In the genomic region with DNA sequence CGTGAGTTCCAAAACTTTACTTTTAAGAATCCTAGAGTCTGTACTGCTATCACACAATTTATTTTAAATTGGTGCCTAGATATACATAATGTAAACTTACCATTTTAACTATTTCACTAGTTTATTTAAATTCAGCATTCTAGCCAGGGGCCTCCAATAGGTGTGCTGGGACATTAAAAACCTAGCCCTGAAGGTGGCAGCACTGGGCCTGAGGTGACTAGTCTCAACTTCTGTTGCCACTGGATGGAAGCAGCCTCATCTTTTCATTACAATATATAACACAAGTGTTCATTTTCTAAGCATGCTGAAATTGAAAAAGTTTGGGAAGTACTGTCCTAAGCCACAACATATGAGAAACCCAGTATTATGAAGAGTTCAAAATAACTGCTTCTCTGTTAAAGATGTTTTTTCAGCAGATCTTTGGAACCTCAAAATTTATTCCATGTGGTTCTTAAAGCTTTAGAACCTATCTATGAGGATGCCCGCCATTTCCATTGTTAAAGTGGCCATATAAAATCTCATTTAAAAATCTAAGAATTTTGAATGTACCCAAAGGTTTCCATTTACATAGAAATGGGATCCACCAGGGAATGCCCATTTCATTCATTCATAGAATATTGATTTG, we compare ENCODE assay signal across 8 cellular contexts. TPM values are rescaled to one million over a fixed set of nuclear protein-coding genes. Genes with fewer than 3 reads are reported as not detected.
A peak's percentile ranks its signal among the peaks of the same experiment; 100 is the strongest.
DNase-seq lines count a peak whose midpoint lies in the region; ATAC-seq and TF ChIP-seq lines count a peak whose summit lies in the region.

No MANE protein-coding gene starts in this region.

- H4K20me1 ChIP-seq in GM23248 (ENCODE audit: insufficient read depth): no peaks in the 10 kb centered on the region

- DNase-seq in DMS114 treated with DMSO at 0.1 percent for 48 hours (lab: John Stamatoyannopoulos, UW; ENCODE audit: unreplicated experiment) (peak; percentile 19), GM23248 (peak; percentile 83), MV-4-11 (lab: John Stamatoyannopoulos, UW) (peak; percentile 47), T follicular helper cell (ENCODE audit: low read depth) (peak; percentile 65), adipocyte (ENCODE audit: low read depth) (peak; percentile 89), right atrium auricular region (ENCODE audit: low spot score) (peak; percentile 65), gastrocnemius medialis (peak in 1 of 2 donors; percentile 29)

- no peaks in the 10 kb centered on the region for H3F3A ChIP-seq in GM23248 (ENCODE audit: insufficient read depth)

- intact Hi-C loops in gastrocnemius medialis (cut with DNase I; ENCODE audit: low total_unique reads): loop anchor here (10.0 kb wide), 4 partner anchors 135 to 655 kb away; partner anchors contain the start of genes NPC1 and RMC1

- H3K4me1 ChIP-seq in GM23248 (ENCODE audit: insufficient read depth) (0 out of 2 replicates have a peak, but pooled peaks cover 3% of the 10 kb centered on the region), adipocyte (ENCODE audit: control insufficient read depth, insufficient read depth, low read length) (peaks cover 11% of the 10 kb centered on the region), right atrium auricular region (peaks cover 0 to 8% of the 10 kb centered on the region in 2 donors), gastrocnemius medialis (peaks cover 0 to 11% of the 10 kb centered on the region in 2 donors)

- ATAC-seq in gastrocnemius medialis (no peak), GM21515 (IDR thresholded peaks at IDR 0.05; ENCODE audit: unreplicated experiment) (no peak)

- in situ Hi-C loops in GM23248 (cut with MboI) (no loop called here), gastrocnemius medialis (cut with MboI; ENCODE audit: low sequenced_read_pairs in 4 of 4) (loop anchor here in 2 of 4 donors (25.0 kb wide), 2 partner anchors 457 to 482 kb away; no protein-coding TSS in a partner anchor)

- H3K36me3 ChIP-seq in GM23248 (ENCODE audit: low read depth) (no peaks in the 10 kb centered on the region), adipocyte (ENCODE audit: control insufficient read depth, insufficient read depth, low read length, severe bottlenecking) (no peaks in the 10 kb centered on the region), right atrium auricular region (no peaks in the 10 kb centered on the region), gastrocnemius medialis (no peaks in the 10 kb centered on the region)

- 77% methylated on average over 2 of the region's 2 CpGs for WGBS in GM23248 (ENCODE audit: low coverage in 1 of 2, low lambda C conversion rate in 2 of 2, missing lambda C conversion rate in 2 of 2), 2 experiments

- H3K79me2 ChIP-seq in GM23248 (ENCODE audit: insufficient read depth): peaks cover 14% of the 10 kb centered on the region

- no peak overlapping the region for H2AFZ ChIP-seq in GM23248

- no peak overlapping the region for H3K4me2 ChIP-seq in GM23248 (ENCODE audit: unreplicated experiment)

- H3K4me3 ChIP-seq in GM23248 (no peak overlapping the region), adipocyte (ENCODE audit: low read length) (no peak overlapping the region), right atrium auricular region (no peak overlapping the region), gastrocnemius medialis (no peak overlapping the region)

- no peaks in the 10 kb centered on the region for H3K9me2 ChIP-seq in GM23248 (ENCODE audit: insufficient read depth)

- H3K27me3 ChIP-seq in GM23248 (replicated peaks; ENCODE audit: insufficient read depth) (no peaks in the 10 kb centered on the region), adipocyte (replicated peaks; ENCODE audit: control insufficient read depth, insufficient read depth, low read length) (no peaks in the 10 kb centered on the region), right atrium auricular region (no peaks in the 10 kb centered on the region), gastrocnemius medialis (no peaks in the 10 kb centered on the region)

- H3K9me3 ChIP-seq in GM23248 (ENCODE audit: low read depth): no peaks in the 10 kb centered on the region
- no peaks in the 10 kb centered on the region for H3K9me3 ChIP-seq in adipocyte (ENCODE audit: control insufficient read depth, low read length)
- no peaks in the 10 kb centered on the region for H3K9me3 ChIP-seq in right atrium auricular region
- H3K9me3 ChIP-seq in gastrocnemius medialis: no peaks in the 10 kb centered on the region

- H3K9ac ChIP-seq in GM23248: no peak overlapping the region
- no peak overlapping the region for H3K9ac ChIP-seq in adipocyte (ENCODE audit: low read length)

- H3K27ac ChIP-seq in GM23248 (no peak overlapping the region), right atrium auricular region (no peak overlapping the region), gastrocnemius medialis (no peak overlapping the region)

- no peak for TF ChIP-seq POLR2A in gastrocnemius medialis (IDR thresholded peaks at IDR 0.05)

- peak; percentile 61 to 87 for TF ChIP-seq CTCF in right atrium auricular region (IDR thresholded peaks at IDR 0.05)
- peak in 4 of 5 experiments; percentile 21 to 64 (median 52) for TF ChIP-seq CTCF in gastrocnemius medialis (IDR thresholded peaks at IDR 0.05 in 4 of 5, conservative IDR thresholded peaks at IDR 0.05 in 1 of 5)

RNA-seq across cellular contexts. Expression of gene RBBP8, which starts 2.9 kb away (rescaled TPM):
- 34.9 and 45.2 TPM in 2 replicates for total RNA-seq in GM23248 (2014; rRNA removed; shearing (Covaris generic))
- polyA plus RNA-seq in GM23248 (2016; fragmentation: Nextera tagmentation; extraction: Ambion mirVana): 26.9 and 27.1 TPM in 2 replicates
- total RNA-seq in right atrium auricular region (1 to 10 TPM; 7.2 to 7.6 TPM), gastrocnemius medialis (1 to 10 TPM; 1.3 to 4.7 (median 1.7) TPM)
